Comparison of ENCODE assay signal across 27 cellular contexts in the genomic region with DNA sequence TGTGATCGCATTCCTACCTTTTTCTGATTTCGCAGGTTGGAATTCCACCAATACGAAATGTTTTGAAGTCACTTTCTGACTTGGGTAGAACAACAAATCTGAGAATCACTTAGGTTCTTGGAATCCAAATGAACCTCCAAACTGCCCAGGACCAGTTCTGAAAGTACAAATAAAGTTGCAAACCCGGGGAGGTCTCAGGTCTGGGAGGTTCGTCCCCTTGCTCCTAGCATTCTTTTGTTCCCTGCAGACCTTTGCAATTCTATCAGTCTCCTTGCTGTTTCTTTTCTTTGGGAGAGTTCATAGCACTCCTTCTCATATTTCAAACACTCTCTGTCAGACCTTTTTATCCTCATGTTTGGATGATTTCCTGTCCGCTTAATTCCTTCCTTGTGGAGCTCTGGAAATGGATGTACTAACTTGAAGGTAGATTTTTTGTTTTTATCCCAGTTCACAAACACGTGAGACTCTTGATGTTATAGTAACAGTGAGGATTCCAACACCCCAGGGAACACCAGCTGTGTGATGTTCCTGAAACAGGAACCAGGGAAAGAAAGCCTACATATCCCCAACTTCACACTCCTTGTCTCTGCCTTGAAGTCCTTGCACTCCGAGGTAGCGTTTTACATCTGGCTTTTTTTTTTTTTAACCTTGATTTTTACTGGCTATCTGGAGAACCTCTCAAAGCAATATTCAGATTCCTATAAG.
A peak's percentile ranks its signal among the peaks of the same experiment; 100 is the strongest.
DNase-seq lines count a peak whose midpoint lies in the region; TF ChIP-seq lines count a peak whose summit lies in the region.
"Had no signal": no experiment of that assay in that cellular context is flagged by ENCODE, and none has a peak within 500 bp of the region (broad histone marks: within the 10 kb centered on the region; RNA-seq: fewer than 3 reads in every experiment).

No MANE protein-coding gene starts in this region.

- H3K4me1 Mint-ChIP-seq in neural progenitor cell: peaks cover 72% of the 10 kb centered on the region
- H3K4me1 Mint-ChIP-seq: activated CD4-positive, alpha-beta T cell treated with anti-CD3 and anti-CD28 coated beads, Interleukin-2, amount 10 ng/mL, durations not matched to agents 7 days and 5 days; stimulated activated naive B cell treated with anti-CD40 and anti-IgM and Interleukin-4, amounts not matched to agents 10 μg/mL and 1 μg/mL and 100 μg/mL, for 72 hours; WTC11 had no signal

- H2AFZ ChIP-seq in neural progenitor cell (replicated peaks): no peak overlapping the region
- H2AFZ ChIP-seq: parathyroid adenoma had no signal

- H3K27ac ChIP-seq in HUES64 (ENCODE audit: low read depth, low read length) (peak overlapping the region; percentile 62), neural progenitor cell (peak overlapping the region; percentile 80), colonic mucosa (no peak overlapping the region)
- H3K27ac ChIP-seq: adrenal gland, brain microvascular endothelial cell, left lung, parathyroid adenoma, suprapubic skin, vagina had no signal

- intact Hi-C loops in colonic mucosa (cut with DNase I): no loop called here

- H4K20me1 ChIP-seq in neural progenitor cell (ENCODE audit: low read depth): peaks cover 5% of the 10 kb centered on the region

- in situ Hi-C loops in GM13977 (cut with MboI; ENCODE audit: low pct_unique_long_range_greater_than_20kb, low sequenced_read_pairs, unreplicated experiment): no loop called here

- H3K36me3 ChIP-seq in H7 (replicated peaks; ENCODE audit: control insufficient read depth, insufficient read depth, low read length) (no peaks in the 10 kb centered on the region), HUES64 (ENCODE audit: insufficient read depth, low read length) (no peaks in the 10 kb centered on the region), iPS-15b (ENCODE audit: control insufficient read depth, insufficient read depth, low read length) (no peaks in the 10 kb centered on the region), neural progenitor cell (no peaks in the 10 kb centered on the region), colonic mucosa (no peaks in the 10 kb centered on the region)
- H3K36me3 ChIP-seq: adrenal gland, brain microvascular endothelial cell, left lung, suprapubic skin, vagina had no signal

- H3K4me3 ChIP-seq in H7 (ENCODE audit: insufficient read depth, low read depth, low read length) (no peak overlapping the region), HUES64 (ENCODE audit: low read length) (peak overlapping the region; percentile 29), iPS-15b (ENCODE audit: low read depth, low read length) (peak overlapping the region; percentile 9), neural progenitor cell (peak overlapping the region; percentile 25), colonic mucosa (no peak overlapping the region)
- H3K4me3 ChIP-seq: adrenal gland, left lung, suprapubic skin, vagina had no signal

- TF ChIP-seq CTCF in neural progenitor cell (IDR thresholded peaks at IDR 0.05): no peak
- no peak for TF ChIP-seq CTCF in GM13977 (IDR thresholded peaks at IDR 0.05; ENCODE audit: extremely low read depth, insufficient read depth, missing control alignments)
- no peak for TF ChIP-seq CTCF in colonic mucosa (IDR thresholded peaks at IDR 0.05)

- H3K9me3 ChIP-seq in HUES64 (ENCODE audit: insufficient read depth, low read depth, low read length): no peaks in the 10 kb centered on the region
- no peaks in the 10 kb centered on the region for H3K9me3 ChIP-seq in iPS-15b (ENCODE audit: control insufficient read depth, insufficient read depth, low read length)
- no peaks in the 10 kb centered on the region for H3K9me3 ChIP-seq in neural progenitor cell (ENCODE audit: low read depth)
- H3K9me3 ChIP-seq in colonic mucosa: no peaks in the 10 kb centered on the region
- H3K9me3 ChIP-seq: adrenal gland, vagina had no signal

- H3K27ac Mint-ChIP-seq in neural progenitor cell: peak overlapping the region; percentile 99
- H3K27ac Mint-ChIP-seq: activated CD4-positive, alpha-beta T cell treated with anti-CD3 and anti-CD28 coated beads, Interleukin-2, amount 10 ng/mL, durations not matched to agents 7 days and 5 days; stimulated activated naive B cell treated with anti-CD40 and anti-IgM and Interleukin-4, amounts not matched to agents 10 μg/mL and 1 μg/mL and 100 μg/mL, for 72 hours; WTC11 had no signal

- peaks cover 13% of the 10 kb centered on the region for H3K9me3 Mint-ChIP-seq in neural progenitor cell
- H3K9me3 Mint-ChIP-seq: activated CD4-positive, alpha-beta T cell treated with anti-CD3 and anti-CD28 coated beads, Interleukin-2, amount 10 ng/mL, durations not matched to agents 7 days and 5 days had no signal

- 10% methylated on average over 9 of the region's 9 CpGs for WGBS in HUES64

- peaks cover 5% of the 10 kb centered on the region for H3K27me3 Mint-ChIP-seq in neural progenitor cell (ENCODE audit: insufficient read depth, low read depth)
- H3K27me3 Mint-ChIP-seq: activated CD4-positive, alpha-beta T cell treated with anti-CD3 and anti-CD28 coated beads, Interleukin-2, amount 10 ng/mL, durations not matched to agents 7 days and 5 days had no signal

- H3K9ac ChIP-seq in HUES64 (ENCODE audit: low read depth, low read length): peak overlapping the region; percentile 21; the same call in 1 of the 2 replicates
- no peak overlapping the region for H3K9ac ChIP-seq in iPS-15b (ENCODE audit: low read depth, low read length)
- no peak overlapping the region for H3K9ac ChIP-seq in neural progenitor cell
- no peak overlapping the region for H3K9ac ChIP-seq in colonic mucosa (ENCODE audit: low read depth in 2 of 2, low read length in 2 of 2)
- H3K9ac ChIP-seq: parathyroid adenoma had no signal

- H3K27me3 ChIP-seq in H7 (ENCODE audit: control insufficient read depth, insufficient read depth, low read length) (peaks cover 6% of the 10 kb centered on the region), HUES64 (ENCODE audit: insufficient read depth, low read length) (peaks cover 5% of the 10 kb centered on the region; the same call in 1 of the 2 replicates), iPS-15b (ENCODE audit: control insufficient read depth, insufficient read depth, low read length) (peaks cover 14% of the 10 kb centered on the region), neural progenitor cell (no peaks in the 10 kb centered on the region), colonic mucosa (no peaks in the 10 kb centered on the region)
- H3K27me3 ChIP-seq: adrenal gland, brain microvascular endothelial cell, vagina had no signal

- peaks cover 43% of the 10 kb centered on the region for H3F3A ChIP-seq in neural progenitor cell (ENCODE audit: low read depth)

- peak overlapping the region; percentile 71 for H3K4me2 ChIP-seq in neural progenitor cell

- H3K79me2 ChIP-seq in neural progenitor cell (ENCODE audit: low read depth): no peaks in the 10 kb centered on the region
- H3K79me2 ChIP-seq: parathyroid adenoma had no signal

- H3K36me3 Mint-ChIP-seq in neural progenitor cell: peaks cover 20% of the 10 kb centered on the region
- H3K36me3 Mint-ChIP-seq: stimulated activated naive B cell treated with anti-CD40 and anti-IgM and Interleukin-4, amounts not matched to agents 10 μg/mL and 1 μg/mL and 100 μg/mL, for 72 hours had no signal

- DNase-seq in H7 (peak; percentile 68), neural progenitor cell (ENCODE audit: low spot score) (peak; percentile 65), T-helper 2 cell (no peak), GM13977 (ENCODE audit: low spot score) (no peak), colonic mucosa (no peak)
- no peak for DNase-seq in activated CD8-positive, alpha-beta memory T cell treated with anti-CD3 and anti-CD28 coated beads, Interleukin-2, amount 50 U/mL, for 48 hours
- DNase-seq: activated CD4-positive, alpha-beta T cell treated with anti-CD3 and anti-CD28 coated beads, Interleukin-2, amount 10 ng/mL, durations not matched to agents 7 days and 5 days; activated T-cell treated with anti-CD3 and anti-CD28 coated beads, Interleukin-2, amount 50 U/mL, for 48 hours; adrenal gland; brain microvascular endothelial cell; C1 segment of cervical spinal cord; COR-L47; effector CD8-positive, alpha-beta T cell; Kasumi-1; left lung; mesenchymal stem cell; MV-4-11; NCI-H1694; stimulated activated CD4-positive, alpha-beta T cell treated with anti-CD3 and anti-CD28 coated beads, Interleukin-4, amount 100 ng/mL, for 4 hours; stimulated activated naive B cell treated with anti-CD40 and anti-IgM and Interleukin-4, amounts not matched to agents 10 μg/mL and 1 μg/mL and 100 μg/mL, for 72 hours; SW 1271 had no signal

- H3K4me1 ChIP-seq in HUES64 (ENCODE audit: insufficient read depth, low read length) (peaks cover 45% of the 10 kb centered on the region), iPS-15b (ENCODE audit: control insufficient read depth, insufficient read depth, low read length) (peaks cover 25% of the 10 kb centered on the region), neural progenitor cell (peaks cover 45% of the 10 kb centered on the region), colonic mucosa (no peaks in the 10 kb centered on the region)
- H3K4me1 ChIP-seq: parathyroid adenoma had no signal

- peak overlapping the region; percentile 81 for H3K4me3 Mint-ChIP-seq in neural progenitor cell
- H3K4me3 Mint-ChIP-seq: activated CD4-positive, alpha-beta T cell treated with anti-CD3 and anti-CD28 coated beads, Interleukin-2, amount 10 ng/mL, durations not matched to agents 7 days and 5 days; stimulated activated naive B cell treated with anti-CD40 and anti-IgM and Interleukin-4, amounts not matched to agents 10 μg/mL and 1 μg/mL and 100 μg/mL, for 72 hours; WTC11 had no signal

Comparison
In these comparisons a context has a peak if more than half of its experiments do, and no peak if none do; other contexts are left out.
1. DNase-seq: peak in H7 (single experiment) and neural progenitor cell (single experiment); none in T-helper 2 cell (0 of 5), GM13977 (single experiment), colonic mucosa (single experiment) and activated CD8-positive, alpha-beta memory T cell treated with anti-CD3 and anti-CD28 coated beads, Interleukin-2, amount 50 U/mL, for 48 hours (single experiment).
2. H3K4me3 ChIP-seq: peak in HUES64 (single experiment), iPS-15b (single experiment) and neural progenitor cell (single experiment); none in H7 (single experiment) and colonic mucosa (single experiment).